9 cellular contexts compared by ENCODE assay signal in genomic region chr13:42574011-42574410, GRCh38. TPM values are rescaled to one million over a fixed set of nuclear protein-coding genes. Genes with fewer than 3 reads are reported as not detected.
A peak's percentile ranks its signal among the peaks of the same experiment; 100 is the strongest.
DNase-seq lines count a peak whose midpoint lies in the region; ATAC-seq and TF ChIP-seq lines count a peak whose summit lies in the region.
"Had no signal": no experiment of that assay in that cellular context is flagged by ENCODE, and none has a peak within 500 bp of the region (broad histone marks: within the 10 kb centered on the region; RNA-seq: fewer than 3 reads in every experiment).

Gene TNFSF11, plus strand, starts transcription at chr13:42574152. Its CDS starts 152 bp downstream, at chr13:42574304.

- H3K36me3 Mint-ChIP-seq in activated naive CD8-positive, alpha-beta T cell treated with anti-CD3 and anti-CD28 coated beads for 36 hours = peaks cover 2% of the 10 kb centered on the region

- H3K9me3 ChIP-seq in thymus (ENCODE audit: control insufficient read depth) (no peaks in the 10 kb centered on the region), thyroid gland (no peaks in the 10 kb centered on the region)

- H3K4me3 Mint-ChIP-seq in activated naive CD8-positive, alpha-beta T cell treated with anti-CD3 and anti-CD28 coated beads for 36 hours = peak within 1 kb of the TSS; percentile 76

- peaks cover 52% of the 10 kb centered on the region for H3K27me3 Mint-ChIP-seq in activated naive CD8-positive, alpha-beta T cell treated with anti-CD3 and anti-CD28 coated beads for 36 hours

- peaks cover 33% of the 10 kb centered on the region for H3K27me3 ChIP-seq in thymus (ENCODE audit: control insufficient read depth, insufficient read depth)
- no peaks in the 10 kb centered on the region for H3K27me3 ChIP-seq in thyroid gland

- H3K4me3 ChIP-seq in lower leg skin (ENCODE audit: low read depth, poor library complexity, severe bottlenecking) (peak within 1 kb of the TSS; percentile 9), thymus (ENCODE audit: low read length) (peak within 1 kb of the TSS; percentile 42), thyroid gland (replicated peaks in 1 of 3) (peak within 1 kb of the TSS in 1 of 3 donors; percentile 9)

- peak within 1 kb of the TSS; percentile 87 for H3K27ac Mint-ChIP-seq in activated naive CD8-positive, alpha-beta T cell treated with anti-CD3 and anti-CD28 coated beads for 36 hours

- H3K4me1 ChIP-seq in thymus (ENCODE audit: control insufficient read depth, insufficient read depth, low read length) = peaks cover 4% of the 10 kb centered on the region
- H3K4me1 ChIP-seq in thyroid gland = peaks cover 0 to 9% of the 10 kb centered on the region in 2 donors

- DNase-seq in NCI-H82 (lab: John Stamatoyannopoulos, UW) = peak; percentile 11
- DNase-seq in NCI-H82 treated with DMSO at 0.1 percent for 48 hours (lab: John Stamatoyannopoulos, UW; ENCODE audit: unreplicated experiment) = no peak
- DNase-seq in activated naive CD8-positive, alpha-beta T cell treated with anti-CD3 and anti-CD28 coated beads for 36 hours = peak; percentile 36
- no peak for DNase-seq in lower leg skin (ENCODE audit: low spot score in 2 of 2)
- no peak for DNase-seq in thyroid gland

- peaks cover 16% of the 10 kb centered on the region for H3K4me1 Mint-ChIP-seq in activated naive CD8-positive, alpha-beta T cell treated with anti-CD3 and anti-CD28 coated beads for 36 hours

- TF ChIP-seq POLR2A in lower leg skin (IDR thresholded peaks at IDR 0.05) (no peak), thyroid gland (IDR thresholded peaks at IDR 0.05) (no peak)

- 1 to 3% methylated on average over 21 to 37 of the region's 39 CpGs for whole genome bisulfite sequencing in lower leg skin, 2 donors
- 9% methylated on average over 39 of the region's 39 CpGs for WGBS in thymus
- 4% methylated on average over 21 to 31 of the region's 39 CpGs for WGBS in thyroid gland, 2 donors

- H3K36me3 ChIP-seq in thymus (ENCODE audit: control insufficient read depth, insufficient read depth) = no peaks in the 10 kb centered on the region
- H3K36me3 ChIP-seq in thyroid gland = no peaks in the 10 kb centered on the region

- TF ChIP-seq CTCF in lower leg skin (IDR thresholded peaks at IDR 0.05) = no peak
- no peak for TF ChIP-seq CTCF in thyroid gland (IDR thresholded peaks at IDR 0.05)

- H3K9me3 Mint-ChIP-seq in activated naive CD8-positive, alpha-beta T cell treated with anti-CD3 and anti-CD28 coated beads for 36 hours = peaks cover 13% of the 10 kb centered on the region

- ATAC-seq in HG03175 (IDR thresholded peaks at IDR 0.05; ENCODE audit: unreplicated experiment) = peak; percentile 15
- ATAC-seq in HG02970 (IDR thresholded peaks at IDR 0.05; ENCODE audit: low FRiP score, unreplicated experiment) = no peak

- intact Hi-C loops in lower leg skin (cut with DNase I; ENCODE audit: low total_unique reads) (no loop called here), thyroid gland (cut with DNase I) (no loop called here)

- H3K27ac ChIP-seq in thymus (ENCODE audit: low read depth) (peak within 1 kb of the TSS; percentile 3), thyroid gland (no peak within 1 kb of the TSS)

RNA-seq across cellular contexts. Expression of gene TNFSF11, which starts in this region (rescaled TPM):
- 1 to 10 TPM; 6.4 to 7.5 TPM for total RNA-seq in activated naive CD8-positive, alpha-beta T cell treated with anti-CD3 and anti-CD28 coated beads for 36 hours
- total RNA-seq in lower leg skin (under 1 TPM in 2 of 4 donors, not detected in 2; 0.23 to 0.39 TPM), thyroid gland (not detected)
- 1.6 TPM for polyA plus RNA-seq in thymus
- polyA plus RNA-seq: BJ had no signal

Comparison
In these comparisons a context has a peak if more than half of its experiments do, and no peak if none do; other contexts are left out.
1. RNA of gene TNFSF11 (total RNA-seq): 6.4 to 7.5 TPM in activated naive CD8-positive, alpha-beta T cell treated with anti-CD3 and anti-CD28 coated beads for 36 hours; 0.23 to 0.39 TPM in lower leg skin and not detected in thyroid gland; every median in the first group is over 4 times any median in the second.
2. DNase-seq: peak in NCI-H82 (single experiment) and activated naive CD8-positive, alpha-beta T cell treated with anti-CD3 and anti-CD28 coated beads for 36 hours (single experiment); none in NCI-H82 treated with DMSO at 0.1 percent for 48 hours (single experiment), lower leg skin (0 of 2) and thyroid gland (0 of 2).